Comparison of ENCODE assay signal across 3 cellular contexts in the genomic region with DNA sequence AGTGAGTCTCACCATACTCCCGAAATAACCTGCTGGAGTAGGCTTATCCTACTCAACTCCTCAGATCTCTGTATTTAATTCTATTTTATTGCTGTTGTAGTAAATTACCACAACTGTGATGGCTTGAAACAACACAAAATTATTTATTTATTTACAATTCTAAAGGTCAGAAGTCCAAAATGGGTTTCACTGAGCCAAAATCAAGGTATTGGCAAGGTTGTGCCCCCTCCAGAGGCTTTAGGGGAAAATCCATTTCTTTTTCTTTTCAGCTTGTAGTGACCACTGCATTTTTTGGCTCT.
A peak's percentile ranks its signal among the peaks of the same experiment; 100 is the strongest.
TF ChIP-seq lines count a peak whose summit lies in the region.

No MANE protein-coding gene starts in this region.

TF ChIP-seq in GM23338, 12 proteins besides CTCF, POLR2A, EP300 and RAD21 (continues in another document):
- TF ChIP-seq ETS1 (IDR thresholded peaks at IDR 0.05) (no peak), STAT1 (IDR thresholded peaks at IDR 0.05; ENCODE audit: unreplicated experiment) (no peak), ZNF462 (CRISPR knock-in tag; IDR thresholded peaks at IDR 0.05) (no peak), EZH2phosphoT487 (IDR thresholded peaks at IDR 0.05; ENCODE audit: unreplicated experiment) (no peak)

TF ChIP-seq in K562, 482 proteins besides CTCF, POLR2A, EP300 and RAD21:
- TF ChIP-seq CEBPG (CRISPR knock-in tag; IDR thresholded peaks at IDR 0.05) (no peak), CEBPG (tag; conservative IDR thresholded peaks at IDR 0.05 in 1 of 2, IDR thresholded peaks at IDR 0.05 in 1 of 2) (peak in 1 of 2 experiments; percentile 52; a peak in 2 of 4 replicates), ATF3 (IDR thresholded peaks at IDR 0.05) (0 out of 2 replicates have a peak, but pooled peaks have one; percentile 1), ATF3 (CRISPR knock-in tag; conservative IDR thresholded peaks at IDR 0.05) (no peak), PURB (CRISPR knock-in tag; IDR thresholded peaks at IDR 0.05; ENCODE audit: low read depth) (no peak)

TF ChIP-seq in HepG2, 621 proteins besides CTCF, POLR2A, EP300 and RAD21:
- TF ChIP-seq ZNF318 (CRISPR knock-in tag; IDR thresholded peaks at IDR 0.05): no peak
- 0 out of 2 replicates have a peak, but pooled peaks have one; percentile 17 for TF ChIP-seq ZNF629 (CRISPR knock-in tag; conservative IDR thresholded peaks at IDR 0.05)
- TF ChIP-seq ZNF512B (CRISPR knock-in tag; IDR thresholded peaks at IDR 0.05; ENCODE audit: borderline replicate concordance): no peak
- no peak for TF ChIP-seq ZNF580 (CRISPR knock-in tag; IDR thresholded peaks at IDR 0.05; ENCODE audit: borderline replicate concordance, low read depth)
- peak; percentile 12; the same call in 1 of the 2 replicates for TF ChIP-seq ISL2 (CRISPR knock-in tag; IDR thresholded peaks at IDR 0.05)
- TF ChIP-seq, protein P1, sequence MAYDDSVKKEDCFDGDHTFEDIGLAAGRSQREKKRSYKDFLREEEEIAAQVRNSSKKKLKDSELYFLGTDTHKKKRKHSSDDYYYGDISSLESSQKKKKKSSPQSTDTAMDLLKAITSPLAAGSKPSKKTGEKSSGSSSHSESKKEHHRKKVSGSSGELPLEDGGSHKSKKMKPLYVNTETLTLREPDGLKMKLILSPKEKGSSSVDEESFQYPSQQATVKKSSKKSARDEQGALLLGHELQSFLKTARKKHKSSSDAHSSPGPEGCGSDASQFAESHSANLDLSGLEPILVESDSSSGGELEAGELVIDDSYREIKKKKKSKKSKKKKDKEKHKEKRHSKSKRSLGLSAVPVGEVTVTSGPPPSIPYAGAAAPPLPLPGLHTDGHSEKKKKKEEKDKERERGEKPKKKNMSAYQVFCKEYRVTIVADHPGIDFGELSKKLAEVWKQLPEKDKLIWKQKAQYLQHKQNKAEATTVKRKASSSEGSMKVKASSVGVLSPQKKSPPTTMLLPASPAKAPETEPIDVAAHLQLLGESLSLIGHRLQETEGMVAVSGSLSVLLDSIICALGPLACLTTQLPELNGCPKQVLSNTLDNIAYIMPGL (CRISPR knock-in tag; IDR thresholded peaks at IDR 0.05; ENCODE audit: borderline replicate concordance in 1 of 2, low read depth in 1 of 2): no peak
- TF ChIP-seq, protein P2, sequence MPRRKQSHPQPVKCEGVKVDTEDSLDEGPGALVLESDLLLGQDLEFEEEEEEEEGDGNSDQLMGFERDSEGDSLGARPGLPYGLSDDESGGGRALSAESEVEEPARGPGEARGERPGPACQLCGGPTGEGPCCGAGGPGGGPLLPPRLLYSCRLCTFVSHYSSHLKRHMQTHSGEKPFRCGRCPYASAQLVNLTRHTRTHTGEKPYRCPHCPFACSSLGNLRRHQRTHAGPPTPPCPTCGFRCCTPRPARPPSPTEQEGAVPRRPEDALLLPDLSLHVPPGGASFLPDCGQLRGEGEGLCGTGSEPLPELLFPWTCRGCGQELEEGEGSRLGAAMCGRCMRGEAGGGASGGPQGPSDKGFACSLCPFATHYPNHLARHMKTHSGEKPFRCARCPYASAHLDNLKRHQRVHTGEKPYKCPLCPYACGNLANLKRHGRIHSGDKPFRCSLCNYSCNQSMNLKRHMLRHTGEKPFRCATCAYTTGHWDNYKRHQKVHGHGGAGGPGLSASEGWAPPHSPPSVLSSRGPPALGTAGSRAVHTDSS (CRISPR knock-in tag; conservative IDR thresholded peaks at IDR 0.05): no peak
- no peak for TF ChIP-seq ZNF501 (CRISPR knock-in tag; IDR thresholded peaks at IDR 0.05)
- TF ChIP-seq SOX5 (CRISPR knock-in tag; IDR thresholded peaks at IDR 0.05; ENCODE audit: borderline replicate concordance): no peak
- TF ChIP-seq HNF4G (IDR thresholded peaks at IDR 0.05; ENCODE audit: borderline replicate concordance, low read depth, low read length): no peak
- no peak for TF ChIP-seq HNF4G (CRISPR knock-in tag; IDR thresholded peaks at IDR 0.05; ENCODE audit: borderline replicate concordance, low read depth)
- no peak for TF ChIP-seq ZNF710 (CRISPR knock-in tag; IDR thresholded peaks at IDR 0.05; ENCODE audit: borderline replicate concordance)
- no peak for TF ChIP-seq ZNF644 (CRISPR knock-in tag; IDR thresholded peaks at IDR 0.05; ENCODE audit: low read depth)
- TF ChIP-seq REXO4 (CRISPR knock-in tag; IDR thresholded peaks at IDR 0.05; ENCODE audit: borderline replicate concordance): no peak
- TF ChIP-seq ZNF800 (CRISPR knock-in tag; IDR thresholded peaks at IDR 0.05): no peak
- TF ChIP-seq FOXC1 (CRISPR knock-in tag; IDR thresholded peaks at IDR 0.05; ENCODE audit: borderline replicate concordance): no peak
- peak; percentile 32; the same call in 1 of the 2 replicates for TF ChIP-seq YEATS4 (CRISPR knock-in tag; IDR thresholded peaks at IDR 0.05; ENCODE audit: borderline replicate concordance)
- no peak for TF ChIP-seq ZNF652 (CRISPR knock-in tag; IDR thresholded peaks at IDR 0.05; ENCODE audit: borderline replicate concordance, low read depth)
- no peak for TF ChIP-seq ZNF614 (CRISPR knock-in tag; IDR thresholded peaks at IDR 0.05; ENCODE audit: borderline replicate concordance)
- TF ChIP-seq ZSCAN9 (CRISPR knock-in tag; IDR thresholded peaks at IDR 0.05; ENCODE audit: borderline replicate concordance): no peak
- TF ChIP-seq FOXP4 (CRISPR knock-in tag; IDR thresholded peaks at IDR 0.05): no peak
- TF ChIP-seq EHMT2 (IDR thresholded peaks at IDR 0.05; ENCODE audit: borderline replicate concordance, low read depth, low read length): no peak
- no peak for TF ChIP-seq ZNF879 (CRISPR knock-in tag; IDR thresholded peaks at IDR 0.05)
- no peak for TF ChIP-seq ZNF577 (CRISPR knock-in tag; IDR thresholded peaks at IDR 0.05; ENCODE audit: borderline replicate concordance, low read depth)
TF ChIP-seq in HepG2: peak in this region for 3.
